9 cellular contexts compared by ENCODE assay signal in genomic region chrY:13704039-13704930, GRCh38.
DNase-seq lines count a peak whose midpoint lies in the region; ATAC-seq and TF ChIP-seq lines count a peak whose summit lies in the region.
"Had no signal": no experiment of that assay in that cellular context is flagged by ENCODE, and none has a peak within 500 bp of the region (broad histone marks: within the 10 kb centered on the region; RNA-seq: fewer than 3 reads in every experiment).

No MANE protein-coding gene starts in this region.

- ATAC-seq in GM21619 (IDR thresholded peaks at IDR 0.05; ENCODE audit: unreplicated experiment) = no peak

- TF ChIP-seq CTCF in VCaP (conservative IDR thresholded peaks at IDR 0.05) = no peak

- DNase-seq in activated CD8-positive, alpha-beta memory T cell treated with anti-CD3 and anti-CD28 coated beads, Interleukin-2, amount 50 U/mL, for 48 hours = peak; percentile 53
- DNase-seq in activated CD8-positive, alpha-beta memory T cell treated with anti-CD3 and anti-CD28 coated beads, Interleukin-2, amount 50 U/mL, for 4 hours = no peak
- DNase-seq in globus pallidus (ENCODE audit: low spot score) (peak; percentile 57), substantia nigra (lab: John Stamatoyannopoulos, UW) (peak in 25 of 49 donors; percentile 0 to 37 (median 15)), NCI-H2081 (lab: John Stamatoyannopoulos, UW) (no peak), MV-4-11 (lab: John Stamatoyannopoulos, UW) (no peak)
- DNase-seq: NCI-H1694 had no signal

- H3K27ac ChIP-seq in VCaP = peak overlapping the region; percentile 96
- H3K27ac ChIP-seq in substantia nigra (ENCODE audit: low read depth, low read length, poor library complexity, severe bottlenecking) = peak overlapping the region; percentile 92

Comparison
In these comparisons a context has a peak if more than half of its experiments do, and no peak if none do; other contexts are left out.
1. DNase-seq: peak in activated CD8-positive, alpha-beta memory T cell treated with anti-CD3 and anti-CD28 coated beads, Interleukin-2, amount 50 U/mL, for 48 hours (single experiment), globus pallidus (single experiment) and substantia nigra (25 of 49); none in activated CD8-positive, alpha-beta memory T cell treated with anti-CD3 and anti-CD28 coated beads, Interleukin-2, amount 50 U/mL, for 4 hours (single experiment), NCI-H2081 (0 of 2) and MV-4-11 (single experiment).